In the genomic region with DNA sequence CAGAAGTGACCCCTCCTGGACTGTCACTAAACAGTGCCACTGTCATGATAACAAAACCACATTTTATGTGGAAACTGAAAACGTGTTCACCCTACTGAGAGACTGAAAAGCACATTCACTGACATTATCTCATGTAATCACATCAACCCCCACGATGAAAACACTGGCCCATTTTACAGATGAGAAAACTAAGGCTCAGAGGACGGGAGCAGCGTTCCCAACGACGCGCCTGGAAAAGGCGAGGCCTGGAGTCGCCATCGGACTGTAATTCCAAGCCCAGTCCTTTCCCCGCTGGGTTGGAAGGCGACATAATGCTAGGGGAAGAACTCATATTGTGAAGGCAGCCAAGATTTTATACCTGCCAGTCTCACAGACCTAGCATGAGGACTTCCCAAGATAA, we compare ENCODE assay signal across 31 cellular contexts.
"Had no signal": no experiment of that assay in that cellular context is flagged by ENCODE, and none has a peak within 500 bp of the region (broad histone marks: within the 10 kb centered on the region; RNA-seq: fewer than 3 reads in every experiment).

No MANE protein-coding gene starts in this region.

- H3K27me3 ChIP-seq: ascending aorta, cardiac muscle cell had no signal

- H3K4me3 ChIP-seq: ascending aorta, cardiac muscle cell had no signal

- DNase-seq: activated B cell treated with CpG ODN at 0.5 μM for 24 hours; activated CD4-positive, alpha-beta memory T cell treated with anti-CD3 and anti-CD28 coated beads, Interleukin-2, amount 10 ng/mL, durations not matched to agents 7 days and 5 days; activated CD4-positive, alpha-beta T cell treated with anti-CD3 and anti-CD28 coated beads for 4 hours; activated CD4-positive, alpha-beta T cell treated with anti-CD3 and anti-CD28 coated beads, Interleukin-2, amount 10 ng/mL, durations not matched to agents 24 days and 14 days; activated CD4-positive, alpha-beta T cell treated with anti-CD3 and anti-CD28 coated beads, Interleukin-2, amount 50 U/mL, for 1 hour; activated CD4-positive, alpha-beta T cell treated with anti-CD3 and anti-CD28 coated beads, Interleukin-2, amount 50 U/mL, for 4 hours; activated CD4-positive, CD25-positive, alpha-beta regulatory T cell treated with anti-CD3 and anti-CD28 coated beads, Interleukin-2, amount 50 U/mL, for 72 hours; activated CD8-positive, alpha-beta memory T cell treated with anti-CD3 and anti-CD28 coated beads for 24 hours; activated CD8-positive, alpha-beta memory T cell treated with anti-CD3 and anti-CD28 coated beads, Interleukin-2, amount 10 ng/mL, durations not matched to agents 7 days and 5 days; activated CD8-positive, alpha-beta memory T cell treated with anti-CD3 and anti-CD28 coated beads, Interleukin-2, amount 50 U/mL, for 48 hours; activated CD8-positive, alpha-beta T cell treated with anti-CD3 and anti-CD28 coated beads, Interleukin-2, amount 10 ng/mL, durations not matched to agents 7 days and 5 days; activated effector memory CD4-positive, alpha-beta T cell treated with Interleukin-2 at 50 U/mL for 16 hours; activated gamma-delta T cell; activated naive CD4-positive, alpha-beta T cell treated with anti-CD3 and anti-CD28 coated beads, Interleukin-2, amount 10 ng/mL, durations not matched to agents 7 days and 5 days; activated naive CD4-positive, alpha-beta T cell treated with Interleukin-2 at 50 U/mL for 16 hours; activated naive CD8-positive, alpha-beta T cell treated with anti-CD3 and anti-CD28 coated beads, Interleukin-2, amount 10 ng/mL, durations not matched to agents 7 days and 5 days; activated naive CD8-positive, alpha-beta T cell treated with anti-CD3 and anti-CD28 coated beads, Interleukin-2, amount 50 U/mL, for 24 hours; activated T-cell treated with anti-CD3 and anti-CD28 coated beads, Interleukin-2, amount 50 U/mL, for 24 hours; activated T-cell treated with anti-CD3 and anti-CD28 coated beads, Interleukin-2, amount 50 U/mL, for 48 hours; amygdala; anterior cingulate cortex; caudate nucleus; cerebellar nuclear complex; T-helper 1 cell; T-helper 2 cell; T-helper 9 cell had no signal

- H3K4me1 ChIP-seq: ascending aorta had no signal

- H3K36me3 ChIP-seq: ascending aorta, cardiac muscle cell had no signal

- H3K9me3 ChIP-seq: ascending aorta had no signal

- H3K27ac ChIP-seq: ascending aorta, cardiac muscle cell, VCaP had no signal

- ATAC-seq: activated CD8-positive, alpha-beta memory T cell treated with anti-CD3 and anti-CD28 coated beads, Interleukin-2, amount 10 ng/mL, durations not matched to agents 7 days and 5 days; activated CD8-positive, alpha-beta T cell treated with anti-CD3 and anti-CD28 coated beads, Interleukin-2, amount 10 ng/mL, durations not matched to agents 7 days and 5 days; activated naive CD8-positive, alpha-beta T cell treated with anti-CD3 and anti-CD28 coated beads, Interleukin-2, amount 50 U/mL, for 24 hours had no signal

- FAIRE-seq: bronchial epithelial cell, TTC549 had no signal
